1 cellular context compared by ENCODE assay signal in genomic region chr17:8632087-8632486, GRCh38.
TF ChIP-seq lines count a peak whose summit lies in the region.

No MANE protein-coding gene starts in this region.

TF ChIP-seq in HepG2, 621 proteins besides CTCF, POLR2A, EP300 and RAD21 (continued from another document and continues in another):
- TF ChIP-seq ZBTB49 (CRISPR knock-in tag; IDR thresholded peaks at IDR 0.05; ENCODE audit: borderline replicate concordance) (no peak), ZFYVE20 (CRISPR knock-in tag; IDR thresholded peaks at IDR 0.05; ENCODE audit: borderline replicate concordance, low read depth) (no peak), TARDBP (CRISPR knock-in tag; IDR thresholded peaks at IDR 0.05) (no peak), HOXA3 (CRISPR knock-in tag; IDR thresholded peaks at IDR 0.05) (0 out of 2 replicates have a peak, but pooled peaks have one; percentile 21), KAT8 (CRISPR knock-in tag; IDR thresholded peaks at IDR 0.05) (peak; percentile 28; the same call in 1 of the 2 replicates), ZNF251 (CRISPR knock-in tag; IDR thresholded peaks at IDR 0.05) (no peak), ATF6 (CRISPR knock-in tag; conservative IDR thresholded peaks at IDR 0.05) (no peak), TRIM24 (CRISPR knock-in tag; IDR thresholded peaks at IDR 0.05) (no peak), SYNCRIP (IDR thresholded peaks at IDR 0.05; ENCODE audit: insufficient read depth, low read depth, low read length) (no peak), WIZ (CRISPR knock-in tag; IDR thresholded peaks at IDR 0.05) (no peak), ARHGAP35 (CRISPR knock-in tag; IDR thresholded peaks at IDR 0.05; ENCODE audit: borderline replicate concordance) (no peak), NR2F6 (IDR thresholded peaks at IDR 0.05) (no peak), NR2F6 (CRISPR knock-in tag; IDR thresholded peaks at IDR 0.05) (0 out of 2 replicates have a peak, but pooled peaks have one; percentile 10), MBNL3 (CRISPR knock-in tag; conservative IDR thresholded peaks at IDR 0.05) (no peak), ZSCAN21 (CRISPR knock-in tag; IDR thresholded peaks at IDR 0.05; ENCODE audit: borderline replicate concordance) (no peak), SKIL (CRISPR knock-in tag; IDR thresholded peaks at IDR 0.05; ENCODE audit: borderline replicate concordance) (no peak), MED13 (CRISPR knock-in tag; IDR thresholded peaks at IDR 0.05) (no peak), HOXD1 (CRISPR knock-in tag; IDR thresholded peaks at IDR 0.05) (no peak), GATAD2A (CRISPR knock-in tag; IDR thresholded peaks at IDR 0.05) (peak; percentile 30; the same call in 1 of the 2 replicates), ZNF33A (CRISPR knock-in tag; IDR thresholded peaks at IDR 0.05; ENCODE audit: borderline replicate concordance) (no peak), ZNF563 (CRISPR knock-in tag; IDR thresholded peaks at IDR 0.05) (no peak), MEIS2 (CRISPR knock-in tag; IDR thresholded peaks at IDR 0.05) (no peak), GABPB1 (CRISPR knock-in tag; IDR thresholded peaks at IDR 0.05) (no peak), FOXO4 (CRISPR knock-in tag; conservative IDR thresholded peaks at IDR 0.05) (no peak), SAP130 (CRISPR knock-in tag; IDR thresholded peaks at IDR 0.05; ENCODE audit: low read depth) (peak; percentile 75), ZFP41 (CRISPR knock-in tag; IDR thresholded peaks at IDR 0.05; ENCODE audit: borderline replicate concordance) (no peak), DMAP1 (CRISPR knock-in tag; IDR thresholded peaks at IDR 0.05) (no peak), ZNF850 (CRISPR knock-in tag; conservative IDR thresholded peaks at IDR 0.05) (no peak), ZNF674 (CRISPR knock-in tag; IDR thresholded peaks at IDR 0.05; ENCODE audit: low read depth) (no peak), PHF8 (CRISPR knock-in tag; IDR thresholded peaks at IDR 0.05) (no peak), RNF219 (CRISPR knock-in tag; IDR thresholded peaks at IDR 0.05) (no peak), FOSL1 (CRISPR knock-in tag; IDR thresholded peaks at IDR 0.05; ENCODE audit: borderline replicate concordance) (no peak), ZNF280B (CRISPR knock-in tag; IDR thresholded peaks at IDR 0.05; ENCODE audit: borderline replicate concordance) (no peak), ZNF720 (CRISPR knock-in tag; IDR thresholded peaks at IDR 0.05) (no peak), ZNF773 (CRISPR knock-in tag; IDR thresholded peaks at IDR 0.05; ENCODE audit: borderline replicate concordance) (no peak), GTF2F1 (IDR thresholded peaks at IDR 0.05; ENCODE audit: low read length) (no peak), GZF1 (CRISPR knock-in tag; IDR thresholded peaks at IDR 0.05) (no peak), ZNF776 (CRISPR knock-in tag; IDR thresholded peaks at IDR 0.05) (no peak), RBFOX2 (IDR thresholded peaks at IDR 0.05; ENCODE audit: low read depth, low read length) (no peak), TGIF2 (CRISPR knock-in tag; IDR thresholded peaks at IDR 0.05) (no peak), ZNF468 (CRISPR knock-in tag; IDR thresholded peaks at IDR 0.05) (no peak), GLMP (CRISPR knock-in tag; IDR thresholded peaks at IDR 0.05; ENCODE audit: borderline replicate concordance) (no peak), KLF16 (CRISPR knock-in tag; IDR thresholded peaks at IDR 0.05) (no peak), MNT (IDR thresholded peaks at IDR 0.05) (no peak), HOXA7 (CRISPR knock-in tag; IDR thresholded peaks at IDR 0.05) (no peak), NFKBIZ (CRISPR knock-in tag; IDR thresholded peaks at IDR 0.05) (no peak), ZNF18 (CRISPR knock-in tag; IDR thresholded peaks at IDR 0.05; ENCODE audit: insufficient replicate concordance) (no peak), ZNF414 (CRISPR knock-in tag; IDR thresholded peaks at IDR 0.05) (no peak), ASH2L (IDR thresholded peaks at IDR 0.05; ENCODE audit: insufficient read length, low read depth, low read length) (peak; percentile 14), ZNF496 (CRISPR knock-in tag; IDR thresholded peaks at IDR 0.05; ENCODE audit: insufficient replicate concordance) (no peak), ZNF615 (CRISPR knock-in tag; IDR thresholded peaks at IDR 0.05; ENCODE audit: borderline replicate concordance) (no peak), ZBTB3 (CRISPR knock-in tag; IDR thresholded peaks at IDR 0.05; ENCODE audit: borderline replicate concordance, low read depth) (no peak), AGO2 (optimal IDR thresholded peaks at IDR 0.05; ENCODE audit: low read depth, low read length) (no peak)
